Comparison of ENCODE assay signal across 8 cellular contexts in the genomic region with DNA sequence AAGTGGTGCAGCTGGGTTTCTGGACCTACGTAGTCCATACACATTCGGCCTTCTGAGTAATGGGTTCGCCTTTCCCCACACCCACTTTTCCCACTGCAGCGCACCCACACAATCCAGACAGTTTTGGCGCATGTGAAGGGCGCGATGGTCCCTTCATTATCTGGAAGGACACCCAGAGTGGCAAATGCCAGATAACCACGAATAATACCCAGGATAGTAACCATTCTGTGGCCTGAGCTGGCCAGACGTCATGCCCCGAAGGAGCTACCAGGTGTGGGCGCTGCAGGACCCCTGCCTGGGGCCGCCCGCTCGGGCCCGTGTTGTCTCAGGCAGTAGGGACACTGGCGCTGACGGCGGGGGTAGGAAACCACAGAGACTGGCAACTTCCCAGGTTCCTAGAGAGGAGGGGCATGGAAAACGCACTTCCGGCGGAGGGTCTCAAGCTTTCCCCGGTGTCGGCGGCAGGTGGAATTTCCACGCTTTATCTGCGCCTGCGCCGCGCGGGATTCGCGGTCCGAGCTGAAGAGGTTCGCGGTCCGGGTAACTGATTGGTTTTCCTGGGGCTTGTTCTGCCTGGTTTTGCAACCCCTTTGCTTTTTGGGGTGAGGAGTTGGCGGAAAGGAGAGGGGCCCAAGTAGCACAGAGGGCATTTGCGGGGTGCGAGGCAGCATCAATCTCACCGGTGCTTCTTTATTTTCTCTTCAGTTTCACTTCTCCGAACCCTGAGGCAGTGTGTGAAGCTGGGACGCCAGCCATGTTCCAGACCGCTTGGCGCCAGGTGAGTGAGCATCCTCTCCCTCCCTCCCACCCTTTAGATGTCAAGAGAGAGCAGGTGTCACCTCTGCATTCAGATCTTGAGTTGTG. TPM values are rescaled to one million over a fixed set of nuclear protein-coding genes. Genes with fewer than 3 reads are reported as not detected.
DNase-seq lines count a peak whose midpoint lies in the region; ATAC-seq and TF ChIP-seq lines count a peak whose summit lies in the region.

A gene (plus strand): TSS at position 441 of the 864 bp plus-strand sequence. CDS start 314 bp downstream, at position 755.

- peak within 1 kb of the TSS; percentile 55 for H3K27ac ChIP-seq in A673 (ENCODE audit: low read depth, low read length, poor library complexity, severe bottlenecking)

- H3K27me3 ChIP-seq in A673 (replicated peaks; ENCODE audit: insufficient read depth, low read depth, low read length, poor library complexity) = no peaks in the 10 kb centered on the region

- peaks cover 3% of the 10 kb centered on the region for H3K36me3 ChIP-seq in A673 (ENCODE audit: insufficient read depth, low read length, poor library complexity, severe bottlenecking)

- CTCF ChIA-PET in A673 (lab: Charles Lee) = no interaction called here

- peak; percentile 19; the same call in 1 of the 2 replicates for TF ChIP-seq CTCF in A673 (conservative IDR thresholded peaks at IDR 0.05; ENCODE audit: low read depth, low read length)

- BruUV-seq in A673 (replicated peaks; lab: Mats Ljungman, UMichigan) = no TSS peak

- POLR2A ChIA-PET in A673 (lab: Charles Lee; ENCODE audit: low non-redundant PET) = interaction anchor here (0.7 kb wide), 1 partner anchor 1709 kb away, joined by 3 read pairs; no protein-coding TSS in a partner anchor

- peak; percentile 83 for DNase-seq in A673 (ENCODE audit: low spot score)
- peak; percentile 49 for DNase-seq in NCI-H460 (ENCODE audit: extremely low read depth, low read depth)
- peak; percentile 50 to 68 for DNase-seq in activated CD4-positive, alpha-beta T cell treated with anti-CD3 and anti-CD28 coated beads, Interleukin-2, amount 50 U/mL, for 48 hours
- DNase-seq in ecto neural progenitor cell (ENCODE audit: low spot score) = peak; percentile 91
- peak; percentile 73 to 94 for DNase-seq in lung microvascular endothelial cell (ENCODE audit: low read depth in 2 of 2)
- DNase-seq in stimulated activated CD4-positive, alpha-beta T cell treated with anti-CD3 and anti-CD28 coated beads, TNF-alpha, amount 100 ng/mL, for 4 hours (ENCODE audit: low read depth in 3 of 3) = peak; percentile 20 to 31 (median 22)

- H3K4me3 ChIP-seq in A673 (ENCODE audit: low read depth, low read length, poor library complexity, severe bottlenecking) = peak within 1 kb of the TSS; percentile 60

- no peaks in the 10 kb centered on the region for H3K9me3 ChIP-seq in A673 (ENCODE audit: low read depth, low read length, poor library complexity, severe bottlenecking)

- ATAC-seq in GM18858 (IDR thresholded peaks at IDR 0.05; ENCODE audit: unreplicated experiment) = peak; percentile 52
- peak; percentile 80 for ATAC-seq in HG03097 (IDR thresholded peaks at IDR 0.05; ENCODE audit: low FRiP score, unreplicated experiment)

- H3K4me1 ChIP-seq in A673 (ENCODE audit: insufficient read depth, low read length, poor library complexity, severe bottlenecking) = no peaks in the 10 kb centered on the region

- intact Hi-C loops in A673 (cut with micrococcal nuclease; ENCODE audit: unreplicated experiment) = no loop called here

RNA-seq across cellular contexts. Expression of the gene that starts here (rescaled TPM):
- 6.0 and 7.9 TPM in 2 replicates for total RNA-seq in A673 (2021)
- 2.2 and 5.1 TPM in 2 replicates for total RNA-seq in NCI-H460 (2014; rRNA removed; shearing (Covaris generic))
- 3.3 and 4.7 TPM in 2 replicates for polyA plus RNA-seq in NCI-H460 (2014; cell fraction: nucleus; rRNA removed)
- total RNA-seq in lung microvascular endothelial cell = 3.5 and 6.5 TPM in 2 replicates

Comparison
In these comparisons a context has a peak if more than half of its experiments do, and no peak if none do; other contexts are left out.
1. Peak in every context shown above with its lines: DNase-seq, ATAC-seq, H3K4me3 ChIP-seq and H3K27ac ChIP-seq.
2. DNase-seq: peak in every context shown above with its lines; median percentile 91 in ecto neural progenitor cell; 84 in lung microvascular endothelial cell; 83 in A673; 59 in activated CD4-positive, alpha-beta T cell treated with anti-CD3 and anti-CD28 coated beads, Interleukin-2, amount 50 U/mL, for 48 hours; 49 in NCI-H460; 22 in stimulated activated CD4-positive, alpha-beta T cell treated with anti-CD3 and anti-CD28 coated beads, TNF-alpha, amount 100 ng/mL, for 4 hours.